ENCODE assay signal across 21 cellular contexts in genomic region chr1:118983558-118984021, GRCh38. TPM values are rescaled to one million over a fixed set of nuclear protein-coding genes. Genes with fewer than 3 reads are reported as not detected.
DNase-seq lines count a peak whose midpoint lies in the region; ATAC-seq and TF ChIP-seq lines count a peak whose summit lies in the region.
"Had no signal": no experiment of that assay in that cellular context is flagged by ENCODE, and none has a peak within 500 bp of the region (broad histone marks: within the 10 kb centered on the region; RNA-seq: fewer than 3 reads in every experiment).

No MANE protein-coding gene starts in this region.

- peak overlapping the region in 2 of 3 donors; percentile 47 to 58 for H3K9ac ChIP-seq in skeletal muscle tissue (ENCODE audit: low read depth in 1 of 3, low read length in 3 of 3)

- peak overlapping the region; percentile 41 for H3K27ac Mint-ChIP-seq in T-helper 2 cell treated with Interferon-gamma antibody and Interleukin-4, amounts not matched to agents 5 μg/mL and 100 μg/mL, for 36 hours
- H3K27ac Mint-ChIP-seq in IgD-negative memory B cell (peak overlapping the region in 2 of 3 donors; percentile 92 to 94), natural killer cell (no peak overlapping the region)
- H3K27ac Mint-ChIP-seq: stimulated activated memory B cell treated with anti-CD40 and anti-IgM and Interleukin-4, amounts not matched to agents 10 μg/mL and 1 μg/mL and 100 μg/mL, for 72 hours had no signal

- DNase-seq in T-helper 2 cell treated with Interferon-gamma antibody and Interleukin-4, amounts not matched to agents 5 μg/mL and 100 μg/mL, for 36 hours (ENCODE audit: low spot score): no peak
- DNase-seq in T-helper 2 cell: no peak
- DNase-seq in foreskin fibroblast: peak; percentile 33 to 82
- no peak for DNase-seq in natural killer cell
- no peak for DNase-seq in thyroid gland
- DNase-seq: activated CD8-positive, alpha-beta memory T cell treated with anti-CD3 and anti-CD28 coated beads, Interleukin-2, amount 50 U/mL, for 4 hours; activated naive CD4-positive, alpha-beta T cell; DMS53; midbrain; NCI-H2081 treated with DMSO at 0.1 percent for 48 hours; spleen; SW 1271 had no signal

- no peak for TF ChIP-seq POLR2A in thyroid gland (IDR thresholded peaks at IDR 0.05)

- H3K4me3 ChIP-seq in foreskin fibroblast (ENCODE audit: low read depth in 1 of 2, low read length in 2 of 2) (peak overlapping the region; percentile 63 to 74), skeletal muscle tissue (ENCODE audit: low read length in 3 of 3) (peak overlapping the region; percentile 8 to 63 (median 38)), thyroid gland (replicated peaks in 1 of 3) (no peak overlapping the region)
- H3K4me3 ChIP-seq: K562 had no signal

- H3K27me3 ChIP-seq in skeletal muscle tissue (ENCODE audit: control insufficient read depth in 3 of 3, insufficient read depth in 3 of 3, low read length in 3 of 3): peaks cover 0 to 7% (median 0%) of the 10 kb centered on the region in 3 donors
- H3K27me3 ChIP-seq in thyroid gland: peaks cover 68% of the 10 kb centered on the region

- H3K27me3 Mint-ChIP-seq in T-helper 2 cell treated with Interferon-gamma antibody and Interleukin-4, amounts not matched to agents 5 μg/mL and 100 μg/mL, for 36 hours (ENCODE audit: low read depth): peaks cover 92% of the 10 kb centered on the region
- H3K27me3 Mint-ChIP-seq in IgD-negative memory B cell (peaks cover 73% of the 10 kb centered on the region), natural killer cell (ENCODE audit: low read depth in 2 of 2) (peaks cover 69 to 78% of the 10 kb centered on the region in 2 donors)

- intact Hi-C loops in natural killer cell (cut with micrococcal nuclease) (no loop called here), thyroid gland (cut with DNase I) (no loop called here)

- ATAC-seq in natural killer cell (no peak), GM19452 (IDR thresholded peaks at IDR 0.05; ENCODE audit: unreplicated experiment) (no peak)
- ATAC-seq: K562; stimulated activated memory B cell treated with anti-CD40 and anti-IgM and Interleukin-4, amounts not matched to agents 10 μg/mL and 1 μg/mL and 100 μg/mL, for 72 hours had no signal

- 26 to 27% methylated on average over 22 of the region's 22 CpGs for WGBS in thyroid gland, 2 donors

- H3K4me1 Mint-ChIP-seq in T-helper 2 cell treated with Interferon-gamma antibody and Interleukin-4, amounts not matched to agents 5 μg/mL and 100 μg/mL, for 36 hours (ENCODE audit: low read depth): peaks cover 6% of the 10 kb centered on the region
- H3K4me1 Mint-ChIP-seq in IgD-negative memory B cell: peaks cover 9 to 28% (median 9%) of the 10 kb centered on the region in 3 donors
- peaks cover 5 to 17% of the 10 kb centered on the region in 2 donors for H3K4me1 Mint-ChIP-seq in natural killer cell

- H3K9me3 ChIP-seq in skeletal muscle tissue (ENCODE audit: control insufficient read depth in 3 of 3, low read length in 3 of 3) (no peaks in the 10 kb centered on the region), thyroid gland (no peaks in the 10 kb centered on the region)

- H3K4me1 ChIP-seq in skeletal muscle tissue (ENCODE audit: control insufficient read depth in 3 of 3, insufficient read depth in 3 of 3, low read length in 3 of 3) (peaks cover 18 to 25% (median 20%) of the 10 kb centered on the region in 3 donors), thyroid gland (peaks cover 15 to 36% of the 10 kb centered on the region in 2 donors)

- TF ChIP-seq CTCF in foreskin fibroblast (IDR thresholded peaks at IDR 0.05; ENCODE audit: low read depth, low read length) (no peak), natural killer cell (IDR thresholded peaks at IDR 0.05) (no peak), thyroid gland (IDR thresholded peaks at IDR 0.05) (no peak)

- peaks cover 27% of the 10 kb centered on the region for H3K9me3 Mint-ChIP-seq in T-helper 2 cell treated with Interferon-gamma antibody and Interleukin-4, amounts not matched to agents 5 μg/mL and 100 μg/mL, for 36 hours
- peaks cover 2 to 20% (median 3%) of the 10 kb centered on the region in 3 donors for H3K9me3 Mint-ChIP-seq in IgD-negative memory B cell
- no peaks in the 10 kb centered on the region for H3K9me3 Mint-ChIP-seq in natural killer cell

- H3K36me3 ChIP-seq in skeletal muscle tissue (ENCODE audit: control insufficient read depth in 3 of 3, insufficient read depth in 3 of 3, low read length in 3 of 3) (peaks cover 0 to 7% (median 3%) of the 10 kb centered on the region in 3 donors), thyroid gland (no peaks in the 10 kb centered on the region)
- H3K36me3 ChIP-seq: spleen had no signal

- H3K36me3 Mint-ChIP-seq in T-helper 2 cell treated with Interferon-gamma antibody and Interleukin-4, amounts not matched to agents 5 μg/mL and 100 μg/mL, for 36 hours (ENCODE audit: low read depth): peaks cover 5% of the 10 kb centered on the region
- H3K36me3 Mint-ChIP-seq in IgD-negative memory B cell (peaks cover 5% of the 10 kb centered on the region), natural killer cell (peaks cover 9% of the 10 kb centered on the region)

- peak overlapping the region; percentile 96 for H3K27ac ChIP-seq in skeletal muscle tissue (ENCODE audit: low read depth, low read length)
- no peak overlapping the region for H3K27ac ChIP-seq in thyroid gland
- H3K27ac ChIP-seq: spleen, VCaP had no signal

- no peak overlapping the region for H3K4me3 Mint-ChIP-seq in T-helper 2 cell treated with Interferon-gamma antibody and Interleukin-4, amounts not matched to agents 5 μg/mL and 100 μg/mL, for 36 hours
- H3K4me3 Mint-ChIP-seq in IgD-negative memory B cell (peak overlapping the region in 1 of 4 donors; percentile 54), natural killer cell (no peak overlapping the region)
- H3K4me3 Mint-ChIP-seq: stimulated activated memory B cell treated with anti-CD40 and anti-IgM and Interleukin-4, amounts not matched to agents 10 μg/mL and 1 μg/mL and 100 μg/mL, for 72 hours had no signal

RNA-seq across cellular contexts. Expression of gene TBX15, which starts 4.6 kb away (rescaled TPM):
- polyA plus RNA-seq in IgD-negative memory B cell: not detected
- total RNA-seq in skeletal muscle tissue (49.6 TPM), natural killer cell (not detected), thyroid gland (1 to 10 TPM; 1.1 to 5.4 (median 3.5) TPM)
- total RNA-seq: A172, bronchial epithelial cell, ureter had no signal

Comparison
In these comparisons a context has a peak if more than half of its experiments do, and no peak if none do; other contexts are left out.
1. DNase-seq: peak in foreskin fibroblast (2 of 2); none in T-helper 2 cell treated with Interferon-gamma antibody and Interleukin-4, amounts not matched to agents 5 μg/mL and 100 μg/mL, for 36 hours (single experiment), T-helper 2 cell (0 of 5), natural killer cell (single experiment) and thyroid gland (0 of 2).
2. H3K27ac Mint-ChIP-seq: peak in T-helper 2 cell treated with Interferon-gamma antibody and Interleukin-4, amounts not matched to agents 5 μg/mL and 100 μg/mL, for 36 hours (single experiment) and IgD-negative memory B cell (2 of 3); none in natural killer cell (0 of 2).
3. H3K4me3 ChIP-seq: peak in foreskin fibroblast (2 of 2) and skeletal muscle tissue (3 of 3); none in thyroid gland (0 of 3).